In the genomic region with DNA sequence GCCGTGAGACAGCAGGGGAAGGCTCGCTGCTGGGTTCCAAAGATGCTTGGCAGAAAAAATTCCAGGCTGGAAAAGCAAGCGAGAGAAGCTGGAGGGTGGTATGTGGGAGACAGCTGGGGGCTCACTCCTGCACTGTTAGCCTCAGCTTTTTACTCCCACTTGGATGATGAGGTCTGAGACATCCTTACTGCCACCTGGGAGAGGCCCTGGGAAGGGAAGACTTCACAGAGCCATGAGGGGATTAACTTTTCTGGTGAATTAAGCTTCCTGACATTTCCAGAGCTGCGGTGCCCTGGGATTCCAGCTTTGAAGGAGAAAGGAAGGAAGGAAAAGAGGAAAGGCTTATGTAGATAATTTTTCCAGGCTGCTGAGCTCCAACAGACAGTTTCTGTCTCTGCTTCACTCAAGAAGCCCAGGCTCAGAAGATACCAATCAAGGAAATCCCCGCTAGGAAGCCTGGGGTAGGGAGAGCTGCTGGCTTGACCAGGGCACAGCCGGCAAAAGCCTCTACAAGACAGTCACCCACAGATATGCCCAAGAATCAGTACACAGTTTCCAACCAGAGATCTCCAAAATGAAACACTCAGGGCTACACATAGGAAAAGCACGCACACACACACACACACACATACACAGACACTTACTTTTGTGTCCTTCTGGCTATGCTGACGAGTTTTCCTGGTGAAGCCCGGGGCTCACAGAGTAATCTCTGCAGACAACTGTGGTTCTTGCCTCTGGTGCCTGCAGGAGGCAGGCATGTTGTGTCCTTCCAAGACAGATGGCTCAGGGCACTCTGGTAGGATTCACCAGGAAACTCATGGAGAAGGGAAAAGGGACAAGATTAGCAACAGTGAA, we compare ENCODE assay signal across 10 cellular contexts. TPM values are rescaled to one million over a fixed set of nuclear protein-coding genes. Genes with fewer than 3 reads are reported as not detected.
DNase-seq lines count a peak whose midpoint lies in the region; ATAC-seq, FAIRE-seq and TF ChIP-seq lines count a peak whose summit lies in the region.
"Had no signal": no experiment of that assay in that cellular context is flagged by ENCODE, and none has a peak within 500 bp of the region (broad histone marks: within the 10 kb centered on the region; RNA-seq: fewer than 3 reads in every experiment).

No MANE protein-coding gene starts in this region.

- H3K36me3 Mint-ChIP-seq in H9 (ENCODE audit: insufficient read depth in 1 of 3, low read depth in 3 of 3): peaks cover 0 to 10% (median 6%) of the 10 kb centered on the region in 3 experiments; a peak in 4 of 7 replicates
- no peaks in the 10 kb centered on the region for H3K36me3 Mint-ChIP-seq in activated T-helper 2 cell treated with anti-CD3 and anti-CD28 coated beads, Interferon-gamma antibody, Interleukin-2, Interleukin-4, amounts not matched to agents 10 μg/mL and 5 μg/mL and 100 μg/mL, durations not matched to agents 14 hours and 24 hours and 36 hours (ENCODE audit: low read depth)
- H3K36me3 Mint-ChIP-seq: naive B cell had no signal

- H3K79me2 ChIP-seq in H9 (ENCODE audit: insufficient read depth, low read length): no peaks in the 10 kb centered on the region

- H2AFZ ChIP-seq in H9 (ENCODE audit: low read length): no peak overlapping the region

- H2BK12ac ChIP-seq in H9 (ENCODE audit: insufficient read length, low read depth, low read length): no peak overlapping the region

- no peaks in the 10 kb centered on the region for H3K9me3 Mint-ChIP-seq in H9
- no peaks in the 10 kb centered on the region for H3K9me3 Mint-ChIP-seq in activated T-helper 2 cell treated with anti-CD3 and anti-CD28 coated beads, Interferon-gamma antibody, Interleukin-2, Interleukin-4, amounts not matched to agents 10 μg/mL and 5 μg/mL and 100 μg/mL, durations not matched to agents 14 hours and 24 hours and 36 hours
- H3K9me3 Mint-ChIP-seq: naive B cell had no signal

- H3K14ac ChIP-seq in H9 (ENCODE audit: insufficient read depth, low read length): peak overlapping the region; percentile 46; the same call in 1 of the 2 replicates

- no peaks in the 10 kb centered on the region for H4K20me1 ChIP-seq in H9 (ENCODE audit: control insufficient read depth, insufficient read depth, insufficient read length)

- no peak overlapping the region for H3K56ac ChIP-seq in H9 (ENCODE audit: insufficient read length, low read depth, low read length)

- H3K4me1 Mint-ChIP-seq in H9: peaks cover 57 to 62% of the 10 kb centered on the region in 2 experiments
- H3K4me1 Mint-ChIP-seq in activated T-helper 2 cell treated with anti-CD3 and anti-CD28 coated beads, Interferon-gamma antibody, Interleukin-2, Interleukin-4, amounts not matched to agents 10 μg/mL and 5 μg/mL and 100 μg/mL, durations not matched to agents 14 hours and 24 hours and 36 hours (ENCODE audit: low read depth): peaks cover 26% of the 10 kb centered on the region

- peaks cover 7% of the 10 kb centered on the region for H3K23me2 ChIP-seq in H9 (ENCODE audit: insufficient read length, low read depth, low read length, poor library complexity, severe bottlenecking)

- no peak overlapping the region for H2BK20ac ChIP-seq in H9 (ENCODE audit: low read depth, low read length, poor library complexity, severe bottlenecking)

- no peaks in the 10 kb centered on the region for H3K79me1 ChIP-seq in H9 (ENCODE audit: insufficient read depth, low read depth, low read length, poor library complexity, severe bottlenecking)

- TF ChIP-seq CTCF in H9 (conservative IDR thresholded peaks at IDR 0.05) (peak; percentile 37; the same call in 2 of the 3 replicates), foreskin keratinocyte (conservative IDR thresholded peaks at IDR 0.05) (peak; percentile 44)

- ATAC-seq in foreskin keratinocyte: no peak
- no peak for ATAC-seq in GM21576 (IDR thresholded peaks at IDR 0.05; ENCODE audit: unreplicated experiment)
- ATAC-seq in HG02642 (IDR thresholded peaks at IDR 0.05; ENCODE audit: poor library complexity, unreplicated experiment): no peak

- WGBS in H9 (ENCODE audit: extremely low coverage, insufficient read length, low lambda C conversion rate): no CpG with 5 or more reads among the region's 9 CpGs

- intact Hi-C loops in activated T-helper 2 cell treated with anti-CD3 and anti-CD28 coated beads, Interferon-gamma antibody, Interleukin-2, Interleukin-4, amounts not matched to agents 10 μg/mL and 5 μg/mL and 100 μg/mL, durations not matched to agents 14 hours and 24 hours and 36 hours (cut with micrococcal nuclease): loop anchor here (5.0 kb wide), 1 partner anchor 217 kb away; no protein-coding TSS in a partner anchor

- H4K8ac ChIP-seq in H9 (replicated peaks; ENCODE audit: insufficient read length, low read depth, low read length): no peak overlapping the region

- H3K27me3 ChIP-seq in H9 (ENCODE audit: insufficient read depth, low read length): no peaks in the 10 kb centered on the region
- peaks cover 3% of the 10 kb centered on the region for H3K27me3 ChIP-seq in foreskin keratinocyte
- H3K27me3 ChIP-seq in rectal smooth muscle tissue (ENCODE audit: control insufficient read depth, insufficient read depth, low read length): peaks cover 2% of the 10 kb centered on the region

- H2BK15ac ChIP-seq in H9 (ENCODE audit: low read depth, low read length): no peak overlapping the region

- H3K9ac ChIP-seq in H9 (ENCODE audit: extremely low read depth, insufficient read length, low read length) (no peak overlapping the region), rectal smooth muscle tissue (ENCODE audit: low read length) (no peak overlapping the region)

- H3K27ac ChIP-seq in H9 (ENCODE audit: insufficient read length, low read depth, low read length): no peak overlapping the region
- H3K27ac ChIP-seq in foreskin keratinocyte: no peak overlapping the region
- H3K27ac ChIP-seq in rectal smooth muscle tissue (ENCODE audit: low read depth, low read length): no peak overlapping the region

- DNase-seq in H9 (no peak), foreskin keratinocyte (peak in 1 of 2 donors; percentile 41), urothelium cell line (ENCODE audit: low spot score) (no peak)
- no peak for DNase-seq in activated T-helper 2 cell treated with anti-CD3 and anti-CD28 coated beads, Interferon-gamma antibody, Interleukin-2, Interleukin-4, amounts not matched to agents 10 μg/mL and 5 μg/mL and 100 μg/mL, durations not matched to agents 14 hours and 24 hours and 36 hours (ENCODE audit: low spot score)
- DNase-seq: activated naive CD4-positive, alpha-beta T cell; MV-4-11; naive B cell had no signal

- H2AK5ac ChIP-seq in H9 (ENCODE audit: insufficient read length, low read length): no peak overlapping the region

- H2BK5ac ChIP-seq in H9 (ENCODE audit: insufficient read length, low read length): no peak overlapping the region

- no peak overlapping the region for H4K91ac ChIP-seq in H9 (ENCODE audit: insufficient read length, low read depth, low read length)

- H3K27me3 Mint-ChIP-seq in H9 (ENCODE audit: low read depth): peaks cover 4% of the 10 kb centered on the region; the same call in 1 of the 2 replicates
- peaks cover 9% of the 10 kb centered on the region for H3K27me3 Mint-ChIP-seq in activated T-helper 2 cell treated with anti-CD3 and anti-CD28 coated beads, Interferon-gamma antibody, Interleukin-2, Interleukin-4, amounts not matched to agents 10 μg/mL and 5 μg/mL and 100 μg/mL, durations not matched to agents 14 hours and 24 hours and 36 hours (ENCODE audit: low read depth)

- peak overlapping the region; percentile 7 for H3K18ac ChIP-seq in H9 (ENCODE audit: insufficient read length, low read depth, low read length)

- peak overlapping the region in 2 of 3 experiments; percentile 42 to 53; a peak in 3 of 7 replicates for H3K27ac Mint-ChIP-seq in H9
- H3K27ac Mint-ChIP-seq in activated T-helper 2 cell treated with anti-CD3 and anti-CD28 coated beads, Interferon-gamma antibody, Interleukin-2, Interleukin-4, amounts not matched to agents 10 μg/mL and 5 μg/mL and 100 μg/mL, durations not matched to agents 14 hours and 24 hours and 36 hours: peak overlapping the region; percentile 18

- H3K4ac ChIP-seq in H9 (ENCODE audit: low read depth, low read length): no peak overlapping the region

- H3K4me1 ChIP-seq in H9 (ENCODE audit: insufficient read depth, low read length) (peaks cover 11% of the 10 kb centered on the region), foreskin keratinocyte (peaks cover 13% of the 10 kb centered on the region), rectal smooth muscle tissue (ENCODE audit: control insufficient read depth, insufficient read depth, low read length) (no peaks in the 10 kb centered on the region)

- peak overlapping the region; percentile 62 to 76 for H3K4me3 Mint-ChIP-seq in H9
- no peak overlapping the region for H3K4me3 Mint-ChIP-seq in activated T-helper 2 cell treated with anti-CD3 and anti-CD28 coated beads, Interferon-gamma antibody, Interleukin-2, Interleukin-4, amounts not matched to agents 10 μg/mL and 5 μg/mL and 100 μg/mL, durations not matched to agents 14 hours and 24 hours and 36 hours (ENCODE audit: low read depth)

- no peaks in the 10 kb centered on the region for H3K36me3 ChIP-seq in rectal smooth muscle tissue (ENCODE audit: control insufficient read depth, insufficient read depth, low read length)

- H3K9me3 ChIP-seq in H9 (ENCODE audit: control insufficient read depth, low read depth, low read length): no peaks in the 10 kb centered on the region

- no peak overlapping the region for H3K23ac ChIP-seq in H9 (ENCODE audit: insufficient read length, low read depth, low read length)

- peak overlapping the region; percentile 8 for H3K4me2 ChIP-seq in H9 (ENCODE audit: insufficient read depth, insufficient read length, low read length)

- no peak overlapping the region for H4K5ac ChIP-seq in H9 (ENCODE audit: insufficient read length, low read depth, low read length)

- peak overlapping the region; percentile 42 for H3K4me3 ChIP-seq in rectal smooth muscle tissue (ENCODE audit: low read length)

- H3T11ph ChIP-seq in H9 (ENCODE audit: low read length): no peak overlapping the region

- FAIRE-seq in urothelium cell line (lab: Jason Lieb, UNC): no peak

- H2BK120ac ChIP-seq in H9 (ENCODE audit: low read depth, low read length, poor library complexity, severe bottlenecking): no peak overlapping the region

RNA-seq across cellular contexts. Expression of gene MCHR1, which starts 0.9 kb away (rescaled TPM):
- 2.8 and 2.9 TPM in 2 replicates for total RNA-seq in H9 (2021)
- not detected in 2 replicates for total RNA-seq in activated T-helper 2 cell treated with anti-CD3 and anti-CD28 coated beads, Interferon-gamma antibody, Interleukin-2, Interleukin-4, amounts not matched to agents 10 μg/mL and 5 μg/mL and 100 μg/mL, durations not matched to agents 14 hours and 24 hours and 36 hours
- total RNA-seq in foreskin keratinocyte: 0.27 and 0.28 TPM in 2 replicates
- polyA plus RNA-seq in foreskin keratinocyte: 0.11 and 0.39 TPM in 2 replicates

RNA-seq across cellular contexts. Expression of gene MRTFA, which starts 43.7 kb away (rescaled TPM):
- total RNA-seq in H9 (2021) (38.1 and 44.4 TPM in 2 replicates), foreskin keratinocyte (29.3 and 29.8 TPM in 2 replicates)
- 48.9 and 51.6 TPM in 2 replicates for total RNA-seq in activated T-helper 2 cell treated with anti-CD3 and anti-CD28 coated beads, Interferon-gamma antibody, Interleukin-2, Interleukin-4, amounts not matched to agents 10 μg/mL and 5 μg/mL and 100 μg/mL, durations not matched to agents 14 hours and 24 hours and 36 hours
- 17.0 and 18.6 TPM in 2 replicates for polyA plus RNA-seq in foreskin keratinocyte
